19 cellular contexts compared by ENCODE assay signal in the genomic region with DNA sequence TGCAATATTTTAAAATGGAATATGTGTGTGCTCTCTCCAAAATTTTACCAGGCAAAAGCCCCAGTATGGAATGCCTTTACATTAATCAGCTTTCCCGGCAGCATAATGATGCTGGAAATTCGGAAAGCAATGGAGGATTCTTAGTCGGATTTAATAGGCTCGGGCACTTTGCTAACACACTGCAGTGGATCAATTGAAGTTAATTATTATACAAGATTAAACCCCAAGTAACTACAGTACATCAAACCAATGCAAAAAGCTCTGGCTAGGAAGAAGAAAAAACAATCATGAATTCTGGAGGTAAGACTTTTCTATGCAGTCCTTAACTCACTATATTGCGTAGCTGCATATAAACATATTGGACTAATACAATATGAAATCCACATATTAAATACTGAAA. TPM values are rescaled to one million over a fixed set of nuclear protein-coding genes. Genes with fewer than 3 reads are reported as not detected.
DNase-seq lines count a peak whose midpoint lies in the region; ATAC-seq lines count a peak whose summit lies in the region.
"Had no signal": no experiment of that assay in that cellular context is flagged by ENCODE, and none has a peak within 500 bp of the region (broad histone marks: within the 10 kb centered on the region; RNA-seq: fewer than 3 reads in every experiment).

No MANE protein-coding gene starts in this region.

- no peak overlapping the region for H3K4me3 Mint-ChIP-seq in stimulated activated naive CD8-positive, alpha-beta T cell treated with anti-CD3 and anti-CD28 coated beads, Interleukin-15, amount 100 ng/mL, for 72 hours
- H3K4me3 Mint-ChIP-seq: CD4-positive, alpha-beta memory T cell had no signal

- no peaks in the 10 kb centered on the region for H3K36me3 ChIP-seq in endocrine pancreas (ENCODE audit: control insufficient read depth, insufficient read depth, low read length)

- no peaks in the 10 kb centered on the region for H3K4me1 Mint-ChIP-seq in stimulated activated naive CD8-positive, alpha-beta T cell treated with anti-CD3 and anti-CD28 coated beads, Interleukin-15, amount 100 ng/mL, for 72 hours
- H3K4me1 Mint-ChIP-seq: CD4-positive, alpha-beta memory T cell had no signal

- no peak overlapping the region for H3K9ac ChIP-seq in endocrine pancreas (ENCODE audit: control insufficient read depth, insufficient read depth, low read length)

- no peaks in the 10 kb centered on the region for H3K9me3 Mint-ChIP-seq in stimulated activated naive CD8-positive, alpha-beta T cell treated with anti-CD3 and anti-CD28 coated beads, Interleukin-15, amount 100 ng/mL, for 72 hours

- H3K27me3 ChIP-seq in endocrine pancreas (ENCODE audit: control insufficient read depth, insufficient read depth, low read length), result no peaks in the 10 kb centered on the region

- peak; percentile 22 for DNase-seq in NCI-H82 treated with DMSO at 0.1 percent for 48 hours (lab: John Stamatoyannopoulos, UW; ENCODE audit: unreplicated experiment)
- no peak for DNase-seq in left lobe of liver (ENCODE audit: low spot score)
- DNase-seq in stimulated activated naive CD8-positive, alpha-beta T cell treated with anti-CD3 and anti-CD28 coated beads, Interleukin-15, amount 100 ng/mL, for 72 hours, result no peak
- DNase-seq in activated CD8-positive, alpha-beta memory T cell treated with anti-CD3 and anti-CD28 coated beads for 24 hours, result no peak
- DNase-seq in NCI-H748 treated with DMSO at 0.1 percent for 48 hours (lab: John Stamatoyannopoulos, UW), result no peak
- DNase-seq: C1 segment of cervical spinal cord; Calu3; CD4-positive, alpha-beta memory T cell; COR-L47; DMS53; DMS79 treated with DMSO at 0.1 percent for 48 hours; GF-D8; H7; HCEC 1CT had no signal

- H3K27ac Mint-ChIP-seq in stimulated activated naive CD8-positive, alpha-beta T cell treated with anti-CD3 and anti-CD28 coated beads, Interleukin-15, amount 100 ng/mL, for 72 hours, result no peak overlapping the region
- H3K27ac Mint-ChIP-seq: CD4-positive, alpha-beta memory T cell had no signal

- H3K9me3 ChIP-seq in endocrine pancreas (ENCODE audit: control insufficient read depth, low read length), result no peaks in the 10 kb centered on the region

- peak; percentile 78 for ATAC-seq in left lobe of liver
- ATAC-seq in stimulated activated naive CD8-positive, alpha-beta T cell treated with anti-CD3 and anti-CD28 coated beads, Interleukin-15, amount 100 ng/mL, for 72 hours, result no peak

- H3K4me3 ChIP-seq in endocrine pancreas (ENCODE audit: control insufficient read depth, insufficient read depth, low read length), result peak overlapping the region; percentile 64

- H3K4me1 ChIP-seq in endocrine pancreas (ENCODE audit: control insufficient read depth, insufficient read depth, low read length), result no peaks in the 10 kb centered on the region

- no peaks in the 10 kb centered on the region for H3K27me3 Mint-ChIP-seq in stimulated activated naive CD8-positive, alpha-beta T cell treated with anti-CD3 and anti-CD28 coated beads, Interleukin-15, amount 100 ng/mL, for 72 hours
- H3K27me3 Mint-ChIP-seq: CD4-positive, alpha-beta memory T cell had no signal

RNA-seq across cellular contexts. Expression of gene GRIA3, which starts 43.6 kb away (rescaled TPM):
- 3.1 TPM for total RNA-seq in left lobe of liver
- total RNA-seq: A172; A673; Calu3; CD4-positive, alpha-beta memory T cell; Daoy; G401 had no signal
